8 cellular contexts compared by ENCODE assay signal in genomic region chr18:26474542-26474941, GRCh38.
"Had no signal": no experiment of that assay in that cellular context is flagged by ENCODE, and none has a peak within 500 bp of the region (broad histone marks: within the 10 kb centered on the region; RNA-seq: fewer than 3 reads in every experiment).

No MANE protein-coding gene starts in this region.

- FAIRE-seq: HepG2, HTR-8/SVneo, K562 had no signal

- H3K27ac ChIP-seq: HL-60, KMS-11 had no signal

- DNase-seq: IMR-90, KBM-7, KG1 had no signal

- ATAC-seq: HepG2, K562 had no signal

- H3K4me3 ChIP-seq: K562 had no signal

- H3K4me2 ChIP-seq: KMS-11 had no signal
